ENCODE assay signal across 10 cellular contexts in genomic region chr3:134483195-134483890, GRCh38. TPM values are rescaled to one million over a fixed set of nuclear protein-coding genes. Genes with fewer than 3 reads are reported as not detected.
DNase-seq lines count a peak whose midpoint lies in the region; ATAC-seq and TF ChIP-seq lines count a peak whose summit lies in the region.
"Had no signal": no experiment of that assay in that cellular context is flagged by ENCODE, and none has a peak within 500 bp of the region (broad histone marks: within the 10 kb centered on the region; RNA-seq: fewer than 3 reads in every experiment).

No MANE protein-coding gene starts in this region.

- H3K4me1 ChIP-seq in ascending aorta (peaks cover 26 to 42% of the 10 kb centered on the region in 2 donors), mesenchymal stem cell (ENCODE audit: control insufficient read depth, insufficient read depth, low read depth, low read length) (peaks cover 2% of the 10 kb centered on the region), neuronal stem cell (ENCODE audit: control insufficient read depth in 2 of 2, insufficient read depth in 1 of 2, low read depth in 1 of 2, low read length in 2 of 2) (peaks cover 4 to 15% of the 10 kb centered on the region in 2 donors)

- no peak overlapping the region for H3K23ac ChIP-seq in mesenchymal stem cell (ENCODE audit: low read length in 2 of 2)
- H3K23ac ChIP-seq in neuronal stem cell (ENCODE audit: low read depth, low read length, poor library complexity): no peak overlapping the region

- ATAC-seq in GM18861 (IDR thresholded peaks at IDR 0.05; ENCODE audit: unreplicated experiment) (no peak), HG03342 (IDR thresholded peaks at IDR 0.05; ENCODE audit: unreplicated experiment) (no peak)

- H3K9ac ChIP-seq in mesenchymal stem cell (ENCODE audit: low read length): peak overlapping the region; percentile 77
- H3K9ac ChIP-seq in neuronal stem cell (ENCODE audit: low read depth, low read length, poor library complexity): no peak overlapping the region

- H2BK120ac ChIP-seq in mesenchymal stem cell (ENCODE audit: low read depth, low read length) (no peak overlapping the region), neuronal stem cell (ENCODE audit: low read depth, low read length) (no peak overlapping the region)

- no peak overlapping the region for H2BK12ac ChIP-seq in mesenchymal stem cell (ENCODE audit: low read length in 2 of 2)
- no peak overlapping the region for H2BK12ac ChIP-seq in neuronal stem cell (ENCODE audit: low read length)

- no peaks in the 10 kb centered on the region for H3K27me3 ChIP-seq in ascending aorta
- H3K27me3 ChIP-seq in mesenchymal stem cell (ENCODE audit: control insufficient read depth in 1 of 2, insufficient read depth in 1 of 2, low read length in 2 of 2): no peaks in the 10 kb centered on the region
- no peaks in the 10 kb centered on the region for H3K27me3 ChIP-seq in neuronal stem cell (ENCODE audit: control insufficient read depth in 3 of 3, insufficient read depth in 3 of 3, low read depth in 1 of 3, low read length in 3 of 3)

- H3K27ac ChIP-seq in ascending aorta: peak overlapping the region; percentile 95 to 98
- peak overlapping the region; percentile 63 for H3K27ac ChIP-seq in mesenchymal stem cell (ENCODE audit: low read length, poor library complexity, severe bottlenecking)
- no peak overlapping the region for H3K27ac ChIP-seq in neuronal stem cell (replicated peaks; ENCODE audit: low read length)

- no peaks in the 10 kb centered on the region for H3K9me3 ChIP-seq in ascending aorta
- H3K9me3 ChIP-seq in mesenchymal stem cell (ENCODE audit: control insufficient read depth, low read length): no peaks in the 10 kb centered on the region
- no peaks in the 10 kb centered on the region for H3K9me3 ChIP-seq in neuronal stem cell (replicated peaks in 1 of 2; ENCODE audit: control insufficient read depth in 2 of 2, insufficient read depth in 1 of 2, low read depth in 1 of 2, low read length in 2 of 2)

- H3K14ac ChIP-seq in mesenchymal stem cell (ENCODE audit: low read length in 2 of 2) (no peak overlapping the region), neuronal stem cell (ENCODE audit: low read length) (no peak overlapping the region)

- H3K4me3 ChIP-seq in ascending aorta (peak overlapping the region in 1 of 2 donors; percentile 78), mesenchymal stem cell (ENCODE audit: insufficient read depth in 1 of 2, low read depth in 1 of 2, low read length in 2 of 2) (peak overlapping the region in 1 of 2 experiments; percentile 47), neuronal stem cell (ENCODE audit: low read length in 2 of 2) (no peak overlapping the region)

- H4K8ac ChIP-seq in mesenchymal stem cell (ENCODE audit: low read length) (no peak overlapping the region), neuronal stem cell (ENCODE audit: low read depth, low read length) (no peak overlapping the region)

- intact Hi-C loops in ascending aorta (cut with DNase I): loop anchor here (10.0 kb wide), 2 partner anchors 679 to 1481 kb away; partner anchors contain the start of genes PPP2R3A and SRPRB

- no peak for TF ChIP-seq CTCF in ascending aorta (IDR thresholded peaks at IDR 0.05)

- no peak overlapping the region for H4K91ac ChIP-seq in mesenchymal stem cell (ENCODE audit: low read length)
- H4K91ac ChIP-seq in neuronal stem cell (ENCODE audit: low read depth, low read length, poor library complexity): no peak overlapping the region

- H2AFZ ChIP-seq in mesenchymal stem cell (ENCODE audit: low read depth, low read length) (no peak overlapping the region), neuronal stem cell (ENCODE audit: low read length) (no peak overlapping the region)

- H3K36me3 ChIP-seq in ascending aorta (peaks cover 6 to 20% of the 10 kb centered on the region in 2 donors), mesenchymal stem cell (ENCODE audit: control insufficient read depth in 1 of 2, insufficient read depth in 2 of 2, low read depth in 1 of 2, low read length in 2 of 2) (peaks cover 7 to 42% of the 10 kb centered on the region in 2 experiments), neuronal stem cell (replicated peaks in 1 of 2; ENCODE audit: control insufficient read depth in 2 of 2, insufficient read depth in 2 of 2, low read length in 2 of 2) (peaks cover 18 to 52% of the 10 kb centered on the region in 2 donors)

- WGBS in mesenchymal stem cell: 72% methylated on average over 7 of the region's 7 CpGs
- WGBS in neuronal stem cell (ENCODE audit: extremely low coverage in 2 of 2, insufficient read length in 2 of 2, insufficient replicate concordance in 1 of 2), 2 donors: no CpG with 5 or more reads among the region's 7 CpGs

- H2BK5ac ChIP-seq in mesenchymal stem cell (ENCODE audit: low read depth, low read length, poor library complexity, severe bottlenecking) (no peak overlapping the region), neuronal stem cell (ENCODE audit: low read length) (no peak overlapping the region)

- H3K4me2 ChIP-seq in mesenchymal stem cell (ENCODE audit: low read length, poor library complexity, severe bottlenecking) (peak overlapping the region; percentile 25), neuronal stem cell (ENCODE audit: insufficient read depth, low read length, poor library complexity, severe bottlenecking) (no peak overlapping the region)

- H2AK5ac ChIP-seq in mesenchymal stem cell (ENCODE audit: low read length, severe bottlenecking): no peak overlapping the region
- no peak overlapping the region for H2AK5ac ChIP-seq in neuronal stem cell (ENCODE audit: low read depth, low read length)

- H3K18ac ChIP-seq in mesenchymal stem cell (ENCODE audit: low read depth in 1 of 2, low read length in 2 of 2) (no peak overlapping the region), neuronal stem cell (ENCODE audit: low read length) (no peak overlapping the region)

- peaks cover 9% of the 10 kb centered on the region for H3K79me1 ChIP-seq in mesenchymal stem cell (replicated peaks; ENCODE audit: low read length, poor library complexity, severe bottlenecking)
- no peaks in the 10 kb centered on the region for H3K79me1 ChIP-seq in neuronal stem cell (ENCODE audit: low read depth, low read length)

- no peak overlapping the region for H2BK15ac ChIP-seq in mesenchymal stem cell (ENCODE audit: low read depth, poor library complexity, severe bottlenecking)
- no peak overlapping the region for H2BK15ac ChIP-seq in neuronal stem cell (ENCODE audit: low read length)

- DNase-seq in AG08395 (ENCODE audit: low spot score): peak; percentile 67
- peak; percentile 41 for DNase-seq in HPDE6-E6E7 (ENCODE audit: extremely low spot score)
- DNase-seq in ascending aorta (ENCODE audit: low spot score in 2 of 2): no peak
- DNase-seq in mesenchymal stem cell: peak; percentile 68
- DNase-seq in neuronal stem cell (ENCODE audit: low spot score): no peak
- no peak for DNase-seq in cerebellar cortex (ENCODE audit: low spot score)
- DNase-seq: NCI-H146; stimulated activated CD4-positive, alpha-beta T cell treated with anti-CD3 and anti-CD28 coated beads, Interleukin-2, amount 100 ng/mL, for 24 hours had no signal

- H3K4ac ChIP-seq in mesenchymal stem cell (ENCODE audit: low read depth in 1 of 2, low read length in 2 of 2) (no peak overlapping the region), neuronal stem cell (ENCODE audit: low read length) (no peak overlapping the region)

RNA-seq across cellular contexts. Expression of gene ANAPC13, which starts 2.4 kb away (rescaled TPM):
- 17.0 TPM for total RNA-seq in ascending aorta
- polyA plus RNA-seq in mesenchymal stem cell (2013, experiment 1 of 2): 54.1 TPM
- polyA plus RNA-seq in mesenchymal stem cell (2013, experiment 2 of 2): 56.0 TPM
- polyA plus RNA-seq in neuronal stem cell (2013, experiment 1 of 2): 68.7 TPM
- 68.7 TPM for polyA plus RNA-seq in neuronal stem cell (2013, experiment 2 of 2)

RNA-seq across cellular contexts. Expression of gene CEP63, which starts 2.5 kb away (rescaled TPM):
- 5.3 TPM for total RNA-seq in ascending aorta
- polyA plus RNA-seq in mesenchymal stem cell (2013, experiment 1 of 2): 20.1 TPM
- polyA plus RNA-seq in mesenchymal stem cell (2013, experiment 2 of 2): 21.0 TPM
- 30.4 TPM for polyA plus RNA-seq in neuronal stem cell (2013, experiment 1 of 2)
- 28.7 TPM for polyA plus RNA-seq in neuronal stem cell (2013, experiment 2 of 2)

Comparison
In these comparisons a context has a peak if more than half of its experiments do, and no peak if none do; other contexts are left out.
1. DNase-seq: peak in AG08395 (single experiment), HPDE6-E6E7 (single experiment) and mesenchymal stem cell (single experiment); none in ascending aorta (0 of 2), neuronal stem cell (single experiment) and cerebellar cortex (single experiment).